In the genomic region with DNA sequence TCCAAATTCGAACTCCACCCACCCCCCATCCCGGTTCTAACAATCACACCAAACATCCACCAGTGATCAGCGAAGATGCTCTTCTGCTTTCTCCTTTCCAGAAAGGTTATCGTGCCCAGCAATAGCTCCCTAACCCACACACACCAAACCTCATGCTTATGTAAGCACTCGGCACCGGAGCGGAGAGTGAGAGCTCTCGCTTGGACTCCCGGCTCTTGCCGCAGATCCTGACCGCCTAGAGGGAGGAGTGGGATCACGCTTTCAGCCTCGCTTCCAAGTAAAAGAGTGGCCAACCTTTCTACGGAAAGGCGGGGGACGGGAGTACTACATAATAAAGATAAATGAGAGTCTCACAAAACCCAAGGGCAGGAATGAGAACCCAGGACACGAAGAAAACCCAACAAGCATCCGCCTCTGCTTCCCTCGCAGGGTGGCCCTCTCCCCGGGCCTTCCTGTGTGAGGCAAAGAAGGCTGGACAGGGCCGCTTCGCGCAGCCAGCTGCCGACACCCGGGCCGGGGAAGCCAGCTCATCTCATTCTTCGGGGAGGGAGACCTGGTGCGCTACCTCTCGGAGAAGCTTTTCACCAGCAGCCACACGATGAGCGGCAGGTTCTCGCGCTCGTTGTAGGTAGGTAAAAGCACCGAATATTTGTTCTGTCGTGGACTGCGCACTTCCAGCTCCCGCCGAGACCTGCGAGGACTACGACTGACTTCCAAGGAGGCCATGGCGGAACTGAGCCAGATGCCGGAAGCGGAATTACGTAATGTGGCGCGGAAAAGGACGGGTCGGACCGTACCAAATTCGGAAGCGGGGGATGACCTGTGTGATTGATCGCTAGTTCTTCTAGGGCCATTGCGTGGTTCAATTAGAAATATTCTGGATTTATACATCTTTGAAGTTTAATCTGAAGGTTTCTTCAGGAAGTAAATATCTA, we compare ENCODE assay signal across 1 cellular context.
TF ChIP-seq lines count a peak whose summit lies in the region.

A gene (minus strand): TSS at position 735 of the 935 bp plus-strand sequence. CDS start 9 bp downstream, at position 726.

TF ChIP-seq in K562, 482 proteins besides CTCF, POLR2A, EP300 and RAD21 (continued from another document and continues in another):
- TF ChIP-seq, protein P1, sequence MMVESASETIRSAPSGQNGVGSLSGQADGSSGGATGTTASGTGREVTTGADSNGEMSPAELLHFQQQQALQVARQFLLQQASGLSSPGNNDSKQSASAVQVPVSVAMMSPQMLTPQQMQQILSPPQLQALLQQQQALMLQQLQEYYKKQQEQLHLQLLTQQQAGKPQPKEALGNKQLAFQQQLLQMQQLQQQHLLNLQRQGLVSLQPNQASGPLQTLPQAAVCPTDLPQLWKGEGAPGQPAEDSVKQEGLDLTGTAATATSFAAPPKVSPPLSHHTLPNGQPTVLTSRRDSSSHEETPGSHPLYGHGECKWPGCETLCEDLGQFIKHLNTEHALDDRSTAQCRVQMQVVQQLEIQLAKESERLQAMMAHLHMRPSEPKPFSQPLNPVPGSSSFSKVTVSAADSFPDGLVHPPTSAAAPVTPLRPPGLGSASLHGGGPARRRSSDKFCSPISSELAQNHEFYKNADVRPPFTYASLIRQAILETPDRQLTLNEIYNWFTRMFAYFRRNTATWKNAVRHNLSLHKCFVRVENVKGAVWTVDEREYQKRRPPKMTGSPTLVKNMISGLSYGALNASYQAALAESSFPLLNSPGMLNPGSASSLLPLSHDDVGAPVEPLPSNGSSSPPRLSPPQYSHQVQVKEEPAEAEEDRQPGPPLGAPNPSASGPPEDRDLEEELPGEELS (CRISPR knock-in tag; IDR thresholded peaks at IDR 0.05; ENCODE audit: borderline replicate concordance) = peak; percentile 85; the same call in 1 of the 2 replicates
- TF ChIP-seq CHD1 (IDR thresholded peaks at IDR 0.05; ENCODE audit: low read length) (no peak), MAFF (IDR thresholded peaks at IDR 0.05; ENCODE audit: low read length) (peak; percentile 76), KDM5B (IDR thresholded peaks at IDR 0.05; ENCODE audit: insufficient replicate concordance, low read depth, low read length) (peak; percentile 98), RCOR1 (IDR thresholded peaks at IDR 0.05; ENCODE audit: borderline replicate concordance in 1 of 2, low read depth in 2 of 2, low read length in 2 of 2) (no peak), FOXJ2 (tag; IDR thresholded peaks at IDR 0.05) (0 out of 2 replicates have a peak, but pooled peaks have one; percentile 80), ADNP (tag; IDR thresholded peaks at IDR 0.05) (no peak), KAT7 (CRISPR knock-in tag; IDR thresholded peaks at IDR 0.05; ENCODE audit: borderline replicate concordance) (peak; percentile 39), MBD2 (IDR thresholded peaks at IDR 0.05; ENCODE audit: borderline replicate concordance, low read depth) (peak; percentile 94), SRSF3 (IDR thresholded peaks at IDR 0.05; ENCODE audit: insufficient read depth, low read length) (no peak), ZKSCAN1 (IDR thresholded peaks at IDR 0.05; ENCODE audit: low read depth, low read length) (no peak), CREBBP (IDR thresholded peaks at IDR 0.05; ENCODE audit: low read depth, low read length) (no peak), EZH2 (IDR thresholded peaks at IDR 0.05; ENCODE audit: borderline replicate concordance, low read depth, low read length) (no peak), TAL1 (IDR thresholded peaks at IDR 0.05) (no peak), NFRKB (IDR thresholded peaks at IDR 0.05; ENCODE audit: low read depth) (peak; percentile 83), GABPA (tag; conservative IDR thresholded peaks at IDR 0.05; ENCODE audit: low read depth) (peak; percentile 98), CBX2 (IDR thresholded peaks at IDR 0.05; ENCODE audit: insufficient read depth, low read length, poor library complexity, severe bottlenecking) (no peak), ZNF668 (CRISPR knock-in tag; IDR thresholded peaks at IDR 0.05) (no peak), TEAD4 (IDR thresholded peaks at IDR 0.05; ENCODE audit: low read length) (peak; percentile 14; the same call in 1 of the 2 replicates), TEAD4 (CRISPR knock-in tag; IDR thresholded peaks at IDR 0.05; ENCODE audit: borderline replicate concordance) (no peak), C11orf30 (IDR thresholded peaks at IDR 0.05; ENCODE audit: low read depth) (no peak), ZNF175 (CRISPR knock-in tag; IDR thresholded peaks at IDR 0.05; ENCODE audit: low read depth) (no peak), ZNF431 (CRISPR knock-in tag; IDR thresholded peaks at IDR 0.05) (peak; percentile 70), ESRRB (CRISPR knock-in tag; IDR thresholded peaks at IDR 0.05; ENCODE audit: borderline replicate concordance) (no peak), SMAD3 (CRISPR knock-in tag; conservative IDR thresholded peaks at IDR 0.05) (no peak), CBX8 (IDR thresholded peaks at IDR 0.05; ENCODE audit: borderline replicate concordance, extremely low read depth, low read depth, low read length, poor library complexity, severe bottlenecking) (no peak), KLF1 (tag; IDR thresholded peaks at IDR 0.05) (no peak), ZNF551 (CRISPR knock-in tag; IDR thresholded peaks at IDR 0.05) (no peak), XRCC4 (IDR thresholded peaks at IDR 0.05; ENCODE audit: extremely low read depth, insufficient read depth, insufficient read length) (no peak)
- TF ChIP-seq, protein P2, sequence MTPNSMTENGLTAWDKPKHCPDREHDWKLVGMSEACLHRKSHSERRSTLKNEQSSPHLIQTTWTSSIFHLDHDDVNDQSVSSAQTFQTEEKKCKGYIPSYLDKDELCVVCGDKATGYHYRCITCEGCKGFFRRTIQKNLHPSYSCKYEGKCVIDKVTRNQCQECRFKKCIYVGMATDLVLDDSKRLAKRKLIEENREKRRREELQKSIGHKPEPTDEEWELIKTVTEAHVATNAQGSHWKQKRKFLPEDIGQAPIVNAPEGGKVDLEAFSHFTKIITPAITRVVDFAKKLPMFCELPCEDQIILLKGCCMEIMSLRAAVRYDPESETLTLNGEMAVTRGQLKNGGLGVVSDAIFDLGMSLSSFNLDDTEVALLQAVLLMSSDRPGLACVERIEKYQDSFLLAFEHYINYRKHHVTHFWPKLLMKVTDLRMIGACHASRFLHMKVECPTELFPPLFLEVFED (CRISPR knock-in tag; conservative IDR thresholded peaks at IDR 0.05) = no peak
- TF ChIP-seq, protein P3, sequence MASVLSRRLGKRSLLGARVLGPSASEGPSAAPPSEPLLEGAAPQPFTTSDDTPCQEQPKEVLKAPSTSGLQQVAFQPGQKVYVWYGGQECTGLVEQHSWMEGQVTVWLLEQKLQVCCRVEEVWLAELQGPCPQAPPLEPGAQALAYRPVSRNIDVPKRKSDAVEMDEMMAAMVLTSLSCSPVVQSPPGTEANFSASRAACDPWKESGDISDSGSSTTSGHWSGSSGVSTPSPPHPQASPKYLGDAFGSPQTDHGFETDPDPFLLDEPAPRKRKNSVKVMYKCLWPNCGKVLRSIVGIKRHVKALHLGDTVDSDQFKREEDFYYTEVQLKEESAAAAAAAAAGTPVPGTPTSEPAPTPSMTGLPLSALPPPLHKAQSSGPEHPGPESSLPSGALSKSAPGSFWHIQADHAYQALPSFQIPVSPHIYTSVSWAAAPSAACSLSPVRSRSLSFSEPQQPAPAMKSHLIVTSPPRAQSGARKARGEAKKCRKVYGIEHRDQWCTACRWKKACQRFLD (CRISPR knock-in tag; IDR thresholded peaks at IDR 0.05) = peak; percentile 27; the same call in 1 of the 2 replicates
- TF ChIP-seq, protein P4, sequence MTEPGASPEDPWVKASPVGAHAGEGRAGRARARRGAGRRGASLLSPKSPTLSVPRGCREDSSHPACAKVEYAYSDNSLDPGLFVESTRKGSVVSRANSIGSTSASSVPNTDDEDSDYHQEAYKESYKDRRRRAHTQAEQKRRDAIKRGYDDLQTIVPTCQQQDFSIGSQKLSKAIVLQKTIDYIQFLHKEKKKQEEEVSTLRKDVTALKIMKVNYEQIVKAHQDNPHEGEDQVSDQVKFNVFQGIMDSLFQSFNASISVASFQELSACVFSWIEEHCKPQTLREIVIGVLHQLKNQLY (CRISPR knock-in tag; conservative IDR thresholded peaks at IDR 0.05) = no peak
- TF ChIP-seq, protein P5, sequence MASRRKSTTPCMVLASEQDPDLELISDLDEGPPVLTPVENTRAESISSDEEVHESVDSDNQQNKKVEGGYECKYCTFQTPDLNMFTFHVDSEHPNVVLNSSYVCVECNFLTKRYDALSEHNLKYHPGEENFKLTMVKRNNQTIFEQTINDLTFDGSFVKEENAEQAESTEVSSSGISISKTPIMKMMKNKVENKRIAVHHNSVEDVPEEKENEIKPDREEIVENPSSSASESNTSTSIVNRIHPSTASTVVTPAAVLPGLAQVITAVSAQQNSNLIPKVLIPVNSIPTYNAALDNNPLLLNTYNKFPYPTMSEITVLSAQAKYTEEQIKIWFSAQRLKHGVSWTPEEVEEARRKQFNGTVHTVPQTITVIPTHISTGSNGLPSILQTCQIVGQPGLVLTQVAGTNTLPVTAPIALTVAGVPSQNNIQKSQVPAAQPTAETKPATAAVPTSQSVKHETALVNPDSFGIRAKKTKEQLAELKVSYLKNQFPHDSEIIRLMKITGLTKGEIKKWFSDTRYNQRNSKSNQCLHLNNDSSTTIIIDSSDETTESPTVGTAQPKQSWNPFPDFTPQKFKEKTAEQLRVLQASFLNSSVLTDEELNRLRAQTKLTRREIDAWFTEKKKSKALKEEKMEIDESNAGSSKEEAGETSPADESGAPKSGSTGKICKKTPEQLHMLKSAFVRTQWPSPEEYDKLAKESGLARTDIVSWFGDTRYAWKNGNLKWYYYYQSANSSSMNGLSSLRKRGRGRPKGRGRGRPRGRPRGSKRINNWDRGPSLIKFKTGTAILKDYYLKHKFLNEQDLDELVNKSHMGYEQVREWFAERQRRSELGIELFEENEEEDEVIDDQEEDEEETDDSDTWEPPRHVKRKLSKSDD (conservative IDR thresholded peaks at IDR 0.05; ENCODE audit: low read length) = no peak
- TF ChIP-seq, protein P6, sequence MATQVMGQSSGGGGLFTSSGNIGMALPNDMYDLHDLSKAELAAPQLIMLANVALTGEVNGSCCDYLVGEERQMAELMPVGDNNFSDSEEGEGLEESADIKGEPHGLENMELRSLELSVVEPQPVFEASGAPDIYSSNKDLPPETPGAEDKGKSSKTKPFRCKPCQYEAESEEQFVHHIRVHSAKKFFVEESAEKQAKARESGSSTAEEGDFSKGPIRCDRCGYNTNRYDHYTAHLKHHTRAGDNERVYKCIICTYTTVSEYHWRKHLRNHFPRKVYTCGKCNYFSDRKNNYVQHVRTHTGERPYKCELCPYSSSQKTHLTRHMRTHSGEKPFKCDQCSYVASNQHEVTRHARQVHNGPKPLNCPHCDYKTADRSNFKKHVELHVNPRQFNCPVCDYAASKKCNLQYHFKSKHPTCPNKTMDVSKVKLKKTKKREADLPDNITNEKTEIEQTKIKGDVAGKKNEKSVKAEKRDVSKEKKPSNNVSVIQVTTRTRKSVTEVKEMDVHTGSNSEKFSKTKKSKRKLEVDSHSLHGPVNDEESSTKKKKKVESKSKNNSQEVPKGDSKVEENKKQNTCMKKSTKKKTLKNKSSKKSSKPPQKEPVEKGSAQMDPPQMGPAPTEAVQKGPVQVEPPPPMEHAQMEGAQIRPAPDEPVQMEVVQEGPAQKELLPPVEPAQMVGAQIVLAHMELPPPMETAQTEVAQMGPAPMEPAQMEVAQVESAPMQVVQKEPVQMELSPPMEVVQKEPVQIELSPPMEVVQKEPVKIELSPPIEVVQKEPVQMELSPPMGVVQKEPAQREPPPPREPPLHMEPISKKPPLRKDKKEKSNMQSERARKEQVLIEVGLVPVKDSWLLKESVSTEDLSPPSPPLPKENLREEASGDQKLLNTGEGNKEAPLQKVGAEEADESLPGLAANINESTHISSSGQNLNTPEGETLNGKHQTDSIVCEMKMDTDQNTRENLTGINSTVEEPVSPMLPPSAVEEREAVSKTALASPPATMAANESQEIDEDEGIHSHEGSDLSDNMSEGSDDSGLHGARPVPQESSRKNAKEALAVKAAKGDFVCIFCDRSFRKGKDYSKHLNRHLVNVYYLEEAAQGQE (CRISPR knock-in tag; IDR thresholded peaks at IDR 0.05; ENCODE audit: low read depth) = no peak
- TF ChIP-seq, protein P7, sequence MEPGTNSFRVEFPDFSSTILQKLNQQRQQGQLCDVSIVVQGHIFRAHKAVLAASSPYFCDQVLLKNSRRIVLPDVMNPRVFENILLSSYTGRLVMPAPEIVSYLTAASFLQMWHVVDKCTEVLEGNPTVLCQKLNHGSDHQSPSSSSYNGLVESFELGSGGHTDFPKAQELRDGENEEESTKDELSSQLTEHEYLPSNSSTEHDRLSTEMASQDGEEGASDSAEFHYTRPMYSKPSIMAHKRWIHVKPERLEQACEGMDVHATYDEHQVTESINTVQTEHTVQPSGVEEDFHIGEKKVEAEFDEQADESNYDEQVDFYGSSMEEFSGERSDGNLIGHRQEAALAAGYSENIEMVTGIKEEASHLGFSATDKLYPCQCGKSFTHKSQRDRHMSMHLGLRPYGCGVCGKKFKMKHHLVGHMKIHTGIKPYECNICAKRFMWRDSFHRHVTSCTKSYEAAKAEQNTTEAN (CRISPR knock-in tag; IDR thresholded peaks at IDR 0.05) = no peak
- TF ChIP-seq, protein P8, sequence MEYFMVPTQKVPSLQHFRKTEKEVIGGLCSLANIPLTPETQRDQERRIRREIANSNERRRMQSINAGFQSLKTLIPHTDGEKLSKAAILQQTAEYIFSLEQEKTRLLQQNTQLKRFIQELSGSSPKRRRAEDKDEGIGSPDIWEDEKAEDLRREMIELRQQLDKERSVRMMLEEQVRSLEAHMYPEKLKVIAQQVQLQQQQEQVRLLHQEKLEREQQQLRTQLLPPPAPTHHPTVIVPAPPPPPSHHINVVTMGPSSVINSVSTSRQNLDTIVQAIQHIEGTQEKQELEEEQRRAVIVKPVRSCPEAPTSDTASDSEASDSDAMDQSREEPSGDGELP (CRISPR knock-in tag; IDR thresholded peaks at IDR 0.05; ENCODE audit: borderline replicate concordance) = peak; percentile 74
- TF ChIP-seq, protein P9, sequence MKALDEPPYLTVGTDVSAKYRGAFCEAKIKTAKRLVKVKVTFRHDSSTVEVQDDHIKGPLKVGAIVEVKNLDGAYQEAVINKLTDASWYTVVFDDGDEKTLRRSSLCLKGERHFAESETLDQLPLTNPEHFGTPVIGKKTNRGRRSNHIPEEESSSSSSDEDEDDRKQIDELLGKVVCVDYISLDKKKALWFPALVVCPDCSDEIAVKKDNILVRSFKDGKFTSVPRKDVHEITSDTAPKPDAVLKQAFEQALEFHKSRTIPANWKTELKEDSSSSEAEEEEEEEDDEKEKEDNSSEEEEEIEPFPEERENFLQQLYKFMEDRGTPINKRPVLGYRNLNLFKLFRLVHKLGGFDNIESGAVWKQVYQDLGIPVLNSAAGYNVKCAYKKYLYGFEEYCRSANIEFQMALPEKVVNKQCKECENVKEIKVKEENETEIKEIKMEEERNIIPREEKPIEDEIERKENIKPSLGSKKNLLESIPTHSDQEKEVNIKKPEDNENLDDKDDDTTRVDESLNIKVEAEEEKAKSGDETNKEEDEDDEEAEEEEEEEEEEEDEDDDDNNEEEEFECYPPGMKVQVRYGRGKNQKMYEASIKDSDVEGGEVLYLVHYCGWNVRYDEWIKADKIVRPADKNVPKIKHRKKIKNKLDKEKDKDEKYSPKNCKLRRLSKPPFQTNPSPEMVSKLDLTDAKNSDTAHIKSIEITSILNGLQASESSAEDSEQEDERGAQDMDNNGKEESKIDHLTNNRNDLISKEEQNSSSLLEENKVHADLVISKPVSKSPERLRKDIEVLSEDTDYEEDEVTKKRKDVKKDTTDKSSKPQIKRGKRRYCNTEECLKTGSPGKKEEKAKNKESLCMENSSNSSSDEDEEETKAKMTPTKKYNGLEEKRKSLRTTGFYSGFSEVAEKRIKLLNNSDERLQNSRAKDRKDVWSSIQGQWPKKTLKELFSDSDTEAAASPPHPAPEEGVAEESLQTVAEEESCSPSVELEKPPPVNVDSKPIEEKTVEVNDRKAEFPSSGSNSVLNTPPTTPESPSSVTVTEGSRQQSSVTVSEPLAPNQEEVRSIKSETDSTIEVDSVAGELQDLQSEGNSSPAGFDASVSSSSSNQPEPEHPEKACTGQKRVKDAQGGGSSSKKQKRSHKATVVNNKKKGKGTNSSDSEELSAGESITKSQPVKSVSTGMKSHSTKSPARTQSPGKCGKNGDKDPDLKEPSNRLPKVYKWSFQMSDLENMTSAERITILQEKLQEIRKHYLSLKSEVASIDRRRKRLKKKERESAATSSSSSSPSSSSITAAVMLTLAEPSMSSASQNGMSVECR (CRISPR knock-in tag; IDR thresholded peaks at IDR 0.05) = peak; percentile 60; the same call in 1 of the 2 replicates
